25 cellular contexts compared by ENCODE assay signal in the genomic region with DNA sequence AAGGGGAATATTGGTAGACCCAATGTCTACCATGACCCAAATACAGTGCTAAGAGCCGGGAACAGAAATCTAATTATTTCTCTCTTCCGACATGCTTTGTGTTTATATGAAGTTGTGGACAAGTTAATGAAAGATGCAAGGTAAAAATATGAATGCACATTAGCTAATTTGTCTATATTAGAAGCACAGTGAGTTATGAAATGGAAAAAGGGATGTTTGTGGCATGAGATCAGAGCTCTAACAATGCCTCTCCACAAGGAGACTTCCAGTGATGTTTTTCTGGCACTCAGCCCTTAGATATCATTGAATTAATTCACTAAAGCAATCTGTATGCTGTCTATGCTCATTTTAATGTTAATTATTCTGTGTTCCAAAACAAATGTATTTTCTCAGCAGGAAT.
A peak's percentile ranks its signal among the peaks of the same experiment; 100 is the strongest.
DNase-seq lines count a peak whose midpoint lies in the region; ATAC-seq and TF ChIP-seq lines count a peak whose summit lies in the region.
"Had no signal": no experiment of that assay in that cellular context is flagged by ENCODE, and none has a peak within 500 bp of the region (broad histone marks: within the 10 kb centered on the region; RNA-seq: fewer than 3 reads in every experiment).

No MANE protein-coding gene starts in this region.

- no peak overlapping the region for H3K4me3 ChIP-seq in astrocyte of the cerebellum (ENCODE audit: low read depth, low read length)
- H3K4me3 ChIP-seq: dorsolateral prefrontal cortex, GM12878, thyroid gland had no signal

- TF ChIP-seq CTCF in astrocyte of the cerebellum (IDR thresholded peaks at IDR 0.05; ENCODE audit: low read depth, low read length, missing control alignments): no peak

- in situ Hi-C loops in astrocyte of the cerebellum (cut with HindIII; ENCODE audit: low sequenced_read_pairs): no loop called here

- no peak for ATAC-seq in HG03280 (IDR thresholded peaks at IDR 0.05; ENCODE audit: unreplicated experiment)
- ATAC-seq in HG02938 (IDR thresholded peaks at IDR 0.05; ENCODE audit: unreplicated experiment): no peak
- no peak for ATAC-seq in GM18873 (IDR thresholded peaks at IDR 0.05; ENCODE audit: low FRiP score, unreplicated experiment)
- ATAC-seq: activated T-cell treated with anti-CD3 and anti-CD28 coated beads, Interleukin-2, amount 50 U/mL, for 72 hours; GM12878; naive thymus-derived CD4-positive, alpha-beta T cell; PC-3; Right ventricle myocardium inferior had no signal

- peak; percentile 6 for DNase-seq in EL
- DNase-seq in NCI-H2029 (lab: John Stamatoyannopoulos, UW): peak; percentile 15
- peak; percentile 42 for DNase-seq in astrocyte of the cerebellum (ENCODE audit: low read depth)
- DNase-seq in fibroblast of peridontal ligament (ENCODE audit: extremely low read depth): peak; percentile 22
- no peak for DNase-seq in superior temporal gyrus (ENCODE audit: extremely low spot score)
- DNase-seq: activated CD4-positive, alpha-beta T cell treated with anti-CD3 and anti-CD28 coated beads, Interleukin-2, amount 50 U/mL, for 4 hours; activated CD4-positive, CD25-positive, alpha-beta regulatory T cell; activated naive CD4-positive, alpha-beta T cell treated with anti-CD3 and anti-CD28 coated beads for 36 hours; activated T-cell treated with anti-CD3 and anti-CD28 coated beads, Interleukin-2, amount 50 U/mL, for 72 hours; amniotic stem cell; CD4-positive, alpha-beta T cell; central memory CD4-positive, alpha-beta T cell; dorsolateral prefrontal cortex; islet precursor cell; naive thymus-derived CD4-positive, alpha-beta T cell; NCI-H1436 treated with DMSO at 0.1 percent for 48 hours; NCI-H82; nucleus accumbens; PC-3; thyroid gland had no signal
